Comparison of ENCODE assay signal across 8 cellular contexts in the genomic region with DNA sequence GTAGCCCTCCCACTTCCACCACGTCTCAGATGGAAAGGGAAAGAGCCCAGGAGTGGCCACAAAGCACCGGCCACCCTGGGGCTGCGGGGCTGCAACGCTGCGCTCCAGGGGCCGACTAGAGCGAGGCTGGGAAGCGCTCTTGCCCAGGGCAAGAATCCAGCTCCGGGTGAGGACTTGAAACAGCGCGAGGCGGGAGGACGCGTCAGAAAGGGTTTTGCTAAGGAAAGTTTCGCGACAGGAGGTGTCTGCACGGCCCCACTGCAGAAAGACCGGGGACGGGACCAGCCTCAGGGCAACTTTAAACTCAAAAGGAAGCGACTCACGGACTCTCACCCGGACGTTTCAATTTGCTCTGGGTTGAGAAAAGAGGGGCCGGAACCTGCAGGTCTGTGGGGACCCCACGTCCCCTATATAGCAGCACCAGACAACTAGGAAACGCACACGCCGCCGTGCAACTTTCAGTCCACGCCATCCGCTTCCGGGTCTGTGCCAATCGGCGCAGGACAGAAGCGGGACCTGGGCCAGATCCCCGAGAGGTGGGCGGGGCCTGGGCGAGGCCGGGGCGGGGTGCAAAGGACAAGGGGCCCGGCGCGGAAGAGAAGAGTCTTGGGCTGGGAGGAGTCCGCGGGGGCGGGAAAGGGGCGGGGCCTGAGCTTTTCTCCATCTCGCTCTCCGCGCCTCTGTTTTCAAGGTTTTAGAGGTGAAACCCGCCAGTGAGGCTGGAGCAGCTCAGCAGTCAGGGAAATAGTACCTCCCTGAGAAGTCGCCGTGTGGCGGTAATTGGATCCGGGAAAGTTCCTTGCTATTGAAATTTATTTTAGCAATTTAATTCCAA. TPM values are rescaled to one million over a fixed set of nuclear protein-coding genes. Genes with fewer than 3 reads are reported as not detected.
DNase-seq lines count a peak whose midpoint lies in the region; ATAC-seq and TF ChIP-seq lines count a peak whose summit lies in the region.

Gene ZNF816, minus strand, starts transcription at position 488 of the 835 bp plus-strand sequence. CDS start 6,792 bp downstream, outside the sequence.

- H3K9me3 Mint-ChIP-seq in GM23338 (peaks cover 4% of the 10 kb centered on the region), neural progenitor cell (peaks cover 47% of the 10 kb centered on the region)

- H3K27ac ChIP-seq in GM23338 (ENCODE audit: low read depth) (peak within 1 kb of the TSS; percentile 75), foreskin keratinocyte (peak within 1 kb of the TSS; percentile 33), neural progenitor cell (peak within 1 kb of the TSS; percentile 36), stomach (peak within 1 kb of the TSS; percentile 85 to 90 (median 87))

- H3K27me3 Mint-ChIP-seq in GM23338 (ENCODE audit: insufficient read depth, low read depth, poor library complexity) (no peaks in the 10 kb centered on the region), neural progenitor cell (ENCODE audit: insufficient read depth, low read depth) (peaks cover 4% of the 10 kb centered on the region)

- H3K4me3 ChIP-seq in GM23338 (peak within 1 kb of the TSS; percentile 86), LNCaP clone FGC (ENCODE audit: low read depth, low read length) (peak within 1 kb of the TSS; percentile 73), neural progenitor cell (peak within 1 kb of the TSS; percentile 87), stomach (peak within 1 kb of the TSS; percentile 62 to 80 (median 73))

- H3K4me3 Mint-ChIP-seq in GM23338: peak within 1 kb of the TSS; percentile 98
- peak within 1 kb of the TSS; percentile 95 for H3K4me3 Mint-ChIP-seq in neural progenitor cell

- H3K9me3 ChIP-seq in neural progenitor cell (ENCODE audit: low read depth): no peaks in the 10 kb centered on the region
- peaks cover 10 to 40% (median 31%) of the 10 kb centered on the region in 4 donors for H3K9me3 ChIP-seq in stomach

- H3F3A ChIP-seq in GM23338 (replicated peaks; ENCODE audit: low read depth) (no peaks in the 10 kb centered on the region; the same call in 1 of the 2 replicates), neural progenitor cell (ENCODE audit: low read depth) (peaks cover 15% of the 10 kb centered on the region)

- TF ChIP-seq CTCF in GM23338 (conservative IDR thresholded peaks at IDR 0.05; ENCODE audit: low read depth in 2 of 2) (no peak), LNCaP clone FGC (IDR thresholded peaks at IDR 0.05; ENCODE audit: control insufficient read depth, extremely low read depth, insufficient read depth) (no peak), foreskin keratinocyte (conservative IDR thresholded peaks at IDR 0.05) (no peak), neural progenitor cell (IDR thresholded peaks at IDR 0.05) (no peak), stomach (IDR thresholded peaks at IDR 0.05) (no peak)

- DNase-seq in EH (ENCODE audit: low read depth) (peak; percentile 95), GM23338 (ENCODE audit: low spot score) (peak; percentile 100), LNCaP clone FGC (ENCODE audit: low read depth) (peak; percentile 82), activated gamma-delta T cell treated with Interleukin-2 at 50 U/mL for 16 hours (peak; percentile 100), foreskin keratinocyte (peak; percentile 78 to 86), neural progenitor cell (ENCODE audit: low spot score) (peak; percentile 99), stomach (peak; percentile 100)

- no peaks in the 10 kb centered on the region for H3K27me3 ChIP-seq in GM23338 (ENCODE audit: insufficient read depth)
- no peaks in the 10 kb centered on the region for H3K27me3 ChIP-seq in foreskin keratinocyte
- no peaks in the 10 kb centered on the region for H3K27me3 ChIP-seq in neural progenitor cell
- H3K27me3 ChIP-seq in stomach: no peaks in the 10 kb centered on the region

- peaks cover 17% of the 10 kb centered on the region for H3K4me1 Mint-ChIP-seq in GM23338
- H3K4me1 Mint-ChIP-seq in neural progenitor cell: peaks cover 18% of the 10 kb centered on the region

- H3K4me1 ChIP-seq in GM23338 (ENCODE audit: insufficient read depth) (peaks cover 17% of the 10 kb centered on the region), foreskin keratinocyte (peaks cover 7% of the 10 kb centered on the region), neural progenitor cell (peaks cover 16% of the 10 kb centered on the region), stomach (peaks cover 7 to 25% (median 20%) of the 10 kb centered on the region in 4 donors)

- H4K20me1 ChIP-seq in GM23338 (replicated peaks; ENCODE audit: insufficient read depth): peaks cover 5% of the 10 kb centered on the region; the same call in 1 of the 2 replicates
- no peaks in the 10 kb centered on the region for H4K20me1 ChIP-seq in neural progenitor cell (ENCODE audit: low read depth)

- H3K9me2 ChIP-seq in GM23338 (ENCODE audit: insufficient read depth): no peaks in the 10 kb centered on the region

- TF ChIP-seq EP300 in stomach (IDR thresholded peaks at IDR 0.05): no peak

- intact Hi-C loops in stomach (cut with DNase I; ENCODE audit: low total_unique reads): no loop called here

- peak; percentile 98 for ATAC-seq in GM23338
- peak; percentile 97 for ATAC-seq in foreskin keratinocyte

- 0 to 1% (median 1%) methylated on average over 45 to 55 of the region's 55 CpGs for WGBS in stomach, 5 donors

- peak within 1 kb of the TSS; percentile 87 for H2AFZ ChIP-seq in GM23338
- H2AFZ ChIP-seq in neural progenitor cell (replicated peaks): peak within 1 kb of the TSS; percentile 81

- H3K27ac Mint-ChIP-seq in GM23338 (peak within 1 kb of the TSS; percentile 91), neural progenitor cell (peak within 1 kb of the TSS; percentile 97)

- peak within 1 kb of the TSS; percentile 67 for H3K9ac ChIP-seq in neural progenitor cell

- H3K79me2 ChIP-seq in GM23338 (replicated peaks; ENCODE audit: insufficient read depth) (peaks cover 28% of the 10 kb centered on the region), neural progenitor cell (ENCODE audit: low read depth) (peaks cover 44% of the 10 kb centered on the region)

- peak within 1 kb of the TSS; percentile 88 for H3K4me2 ChIP-seq in GM23338
- peak within 1 kb of the TSS; percentile 73 for H3K4me2 ChIP-seq in neural progenitor cell

- H3K36me3 Mint-ChIP-seq in GM23338 (ENCODE audit: low read depth) (peaks cover 12% of the 10 kb centered on the region), neural progenitor cell (peaks cover 33% of the 10 kb centered on the region)

- no peaks in the 10 kb centered on the region for H3K36me3 ChIP-seq in GM23338 (ENCODE audit: insufficient read depth)
- H3K36me3 ChIP-seq in neural progenitor cell: no peaks in the 10 kb centered on the region
- peaks cover 13 to 32% (median 27%) of the 10 kb centered on the region in 4 donors for H3K36me3 ChIP-seq in stomach

- TF ChIP-seq POLR2A in Raji (IDR thresholded peaks at IDR 0.05; ENCODE audit: insufficient read depth, low read depth, low read length) (peak; percentile 81), stomach (IDR thresholded peaks at IDR 0.05) (peak in 1 of 4 donors; percentile 44)

TF ChIP-seq in GM23338, 12 proteins besides CTCF, POLR2A, EP300 and RAD21:
- TF ChIP-seq ETS1 (IDR thresholded peaks at IDR 0.05): 0 out of 2 replicates have a peak, but pooled peaks have one; percentile 40
- no peak for TF ChIP-seq CREB1 (CRISPR knock-in tag; IDR thresholded peaks at IDR 0.05; ENCODE audit: low read depth)
- peak; percentile 83 for TF ChIP-seq POLR2AphosphoS5 (IDR thresholded peaks at IDR 0.05; ENCODE audit: low read depth)
- no peak for TF ChIP-seq EZH2phosphoT487 (IDR thresholded peaks at IDR 0.05; ENCODE audit: unreplicated experiment)
- no peak for TF ChIP-seq ZNF114 (CRISPR knock-in tag; IDR thresholded peaks at IDR 0.05)
- TF ChIP-seq NANOG (IDR thresholded peaks at IDR 0.05; ENCODE audit: borderline replicate concordance): no peak
TF ChIP-seq in GM23338: peak in this region for 2.

RNA-seq across cellular contexts. Expression of gene ZNF816, which starts in this region (rescaled TPM):
- 9.5 and 17.0 TPM in 2 replicates for total RNA-seq in GM23338 (2014; rRNA removed; shearing (Covaris generic))
- polyA plus RNA-seq in GM23338 (2016; fragmentation: Nextera tagmentation; extraction: Ambion mirVana) (4.5 and 7.0 TPM in 2 replicates), foreskin keratinocyte (1.9 and 2.0 TPM in 2 replicates), stomach (1 to 10 TPM; 3.2 to 4.0 (median 3.8) TPM)
- total RNA-seq in foreskin keratinocyte (5.4 and 8.4 TPM in 2 replicates), neural progenitor cell (ENCODE audit: low replicate concordance) (22.9 and 27.7 TPM in 2 replicates), stomach (10 to 100 TPM in 4 of 5 donors, 1 to 10 TPM in 1; 2.9 to 41.4 (median 16.9) TPM)

Comparison
In these comparisons a context has a peak if more than half of its experiments do, and no peak if none do; other contexts are left out.
1. Peak in every context shown above with its lines: DNase-seq, ATAC-seq, H3K4me3 ChIP-seq and H3K27ac ChIP-seq.
2. H3K27ac ChIP-seq: peak in every context shown above with its lines; median percentile 87 in stomach; 75 in GM23338; 36 in neural progenitor cell; 33 in foreskin keratinocyte.